Comparison of ENCODE assay signal across 2 cellular contexts in the genomic region with DNA sequence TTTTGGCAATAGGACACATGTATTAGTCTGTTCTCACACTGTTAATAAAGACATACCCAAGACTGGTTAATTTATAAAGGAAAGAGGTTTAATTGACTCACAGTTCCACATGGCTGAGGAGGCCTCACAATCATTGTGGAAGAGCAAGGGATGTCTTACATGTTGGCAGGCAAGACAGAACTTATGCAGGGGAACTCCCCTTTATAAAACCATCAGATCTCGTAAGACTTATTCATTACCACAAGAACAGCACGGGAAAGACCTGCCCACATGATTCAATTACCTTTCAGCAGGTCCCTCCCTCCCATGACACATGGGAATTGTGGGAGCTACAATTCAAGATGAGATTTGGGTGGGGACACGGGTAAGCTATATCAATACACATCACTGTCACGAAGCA. TPM values are rescaled to one million over a fixed set of nuclear protein-coding genes. Genes with fewer than 3 reads are reported as not detected.
"Had no signal": no experiment of that assay in that cellular context is flagged by ENCODE, and none has a peak within 500 bp of the region (broad histone marks: within the 10 kb centered on the region; RNA-seq: fewer than 3 reads in every experiment).

No MANE protein-coding gene starts in this region.

RNA-seq across cellular contexts. Expression of a gene that starts 15.9 kb away (rescaled TPM):
- total RNA-seq: myocyte had no signal
- polyA plus RNA-seq: naive thymus-derived CD4-positive, alpha-beta T cell had no signal
